Comparison of ENCODE assay signal across 8 cellular contexts in the genomic region with DNA sequence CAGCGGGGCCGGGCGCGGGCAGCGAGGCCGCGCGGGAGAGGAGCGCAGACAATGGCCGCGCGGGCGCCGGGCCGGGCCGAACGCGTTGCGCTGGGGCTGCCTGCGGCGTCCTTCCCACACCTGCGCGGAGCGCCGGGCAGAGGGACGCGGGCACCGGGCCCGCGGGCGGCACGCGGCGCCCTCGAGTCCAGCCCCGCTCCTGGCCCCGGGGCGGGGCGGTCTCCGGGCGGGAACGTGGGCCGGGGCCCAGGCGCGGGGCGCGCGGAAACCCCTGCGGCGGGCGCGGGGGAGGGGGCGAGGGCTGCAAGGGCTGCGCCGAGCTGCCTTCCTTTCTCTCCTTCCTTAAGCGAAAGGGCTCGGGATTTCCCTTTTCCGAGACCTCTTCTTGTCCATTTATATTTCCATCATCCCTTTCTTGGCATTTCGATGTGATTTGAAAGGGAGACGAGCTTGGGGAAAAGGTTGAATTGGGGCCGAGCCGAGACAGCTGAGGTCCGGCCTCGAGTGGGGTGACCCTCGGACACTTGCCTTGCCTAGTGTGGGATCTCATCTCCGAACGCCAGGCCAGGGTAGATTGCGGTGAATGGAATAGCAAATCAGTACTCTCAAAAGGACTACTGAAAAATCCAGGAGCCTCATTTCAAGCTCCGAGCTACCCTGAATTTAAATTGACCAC. TPM values are rescaled to one million over a fixed set of nuclear protein-coding genes. Genes with fewer than 3 reads are reported as not detected.
DNase-seq lines count a peak whose midpoint lies in the region; ATAC-seq, FAIRE-seq and TF ChIP-seq lines count a peak whose summit lies in the region.

No MANE protein-coding gene starts in this region.

- H3K36me3 Mint-ChIP-seq in T-helper 1 cell treated with Interleukin-12 subunit alpha and Interleukin-12 subunit beta and Interleukin-4 antibody, amounts not matched to agents 30 μg/mL and 1 μg/mL, for 36 hours (ENCODE audit: low read depth), result peaks cover 2% of the 10 kb centered on the region
- H3K36me3 Mint-ChIP-seq in activated T-cell treated with anti-CD3 and anti-CD28 coated beads, Interleukin-2, amount 50 U/mL, for 4 hours (ENCODE audit: insufficient read depth), result no peaks in the 10 kb centered on the region
- H3K36me3 Mint-ChIP-seq in progenitor cell of endocrine pancreas (ENCODE audit: insufficient read depth), result peaks cover 4% of the 10 kb centered on the region

- no peak for TF ChIP-seq POLR2A in H54 (IDR thresholded peaks at IDR 0.05; ENCODE audit: low read depth, low read length)

- H3K9me3 Mint-ChIP-seq in T-helper 1 cell treated with Interleukin-12 subunit alpha and Interleukin-12 subunit beta and Interleukin-4 antibody, amounts not matched to agents 30 μg/mL and 1 μg/mL, for 36 hours, result no peaks in the 10 kb centered on the region
- no peaks in the 10 kb centered on the region for H3K9me3 Mint-ChIP-seq in activated T-cell treated with anti-CD3 and anti-CD28 coated beads, Interleukin-2, amount 50 U/mL, for 4 hours
- H3K9me3 Mint-ChIP-seq in progenitor cell of endocrine pancreas (ENCODE audit: low read depth), result no peaks in the 10 kb centered on the region

- peaks cover 18% of the 10 kb centered on the region for H3K4me1 Mint-ChIP-seq in T-helper 1 cell treated with Interleukin-12 subunit alpha and Interleukin-12 subunit beta and Interleukin-4 antibody, amounts not matched to agents 30 μg/mL and 1 μg/mL, for 36 hours (ENCODE audit: low read depth)
- H3K4me1 Mint-ChIP-seq in activated T-cell treated with anti-CD3 and anti-CD28 coated beads, Interleukin-2, amount 50 U/mL, for 4 hours (ENCODE audit: low read depth), result peaks cover 11% of the 10 kb centered on the region
- H3K4me1 Mint-ChIP-seq in progenitor cell of endocrine pancreas (ENCODE audit: low read depth), result peaks cover 26% of the 10 kb centered on the region

- H3K4me3 Mint-ChIP-seq in T-helper 1 cell treated with Interleukin-12 subunit alpha and Interleukin-12 subunit beta and Interleukin-4 antibody, amounts not matched to agents 30 μg/mL and 1 μg/mL, for 36 hours, result peak overlapping the region; percentile 77
- H3K4me3 Mint-ChIP-seq in activated T-cell treated with anti-CD3 and anti-CD28 coated beads, Interleukin-2, amount 50 U/mL, for 4 hours, result peak overlapping the region; percentile 74
- peak overlapping the region; percentile 85 for H3K4me3 Mint-ChIP-seq in progenitor cell of endocrine pancreas (ENCODE audit: low read depth)

- no peak for DNase-seq in T-helper 1 cell
- DNase-seq in H54 (ENCODE audit: insufficient read length, low spot score), result peak; percentile 46
- DNase-seq in LNCaP clone FGC (ENCODE audit: low read depth), result no peak
- no peak for DNase-seq in activated T-cell treated with anti-CD3 and anti-CD28 coated beads, Interleukin-2, amount 50 U/mL, for 4 hours
- no peak for DNase-seq in Right ventricle myocardium superior
- peak; percentile 24 for DNase-seq in progenitor cell of endocrine pancreas (ENCODE audit: low spot score, unreplicated experiment)
- DNase-seq in NOMO-1 treated with DMSO at 0.1 percent for 48 hours (lab: John Stamatoyannopoulos, UW; ENCODE audit: unreplicated experiment), result no peak

- peak; percentile 64 to 65 for ATAC-seq in activated T-cell treated with anti-CD3 and anti-CD28 coated beads, Interleukin-2, amount 50 U/mL, for 4 hours
- peak; percentile 48 for ATAC-seq in Right ventricle myocardium superior (ENCODE audit: poor library complexity)

- no peak overlapping the region for H3K27ac Mint-ChIP-seq in T-helper 1 cell treated with Interleukin-12 subunit alpha and Interleukin-12 subunit beta and Interleukin-4 antibody, amounts not matched to agents 30 μg/mL and 1 μg/mL, for 36 hours
- peak overlapping the region; percentile 90 for H3K27ac Mint-ChIP-seq in progenitor cell of endocrine pancreas

- H3K4me3 ChIP-seq in LNCaP clone FGC (ENCODE audit: low read depth, low read length), result peak overlapping the region; percentile 63

- TF ChIP-seq CTCF in LNCaP clone FGC (IDR thresholded peaks at IDR 0.05; ENCODE audit: control insufficient read depth, extremely low read depth, insufficient read depth), result no peak
- no peak for TF ChIP-seq CTCF in progenitor cell of endocrine pancreas (IDR thresholded peaks at IDR 0.05; ENCODE audit: unreplicated experiment)

- intact Hi-C loops in Right ventricle myocardium superior (cut with DNase I), result no loop called here

- peaks cover 42% of the 10 kb centered on the region for H3K27me3 Mint-ChIP-seq in T-helper 1 cell treated with Interleukin-12 subunit alpha and Interleukin-12 subunit beta and Interleukin-4 antibody, amounts not matched to agents 30 μg/mL and 1 μg/mL, for 36 hours (ENCODE audit: low read depth)
- H3K27me3 Mint-ChIP-seq in activated T-cell treated with anti-CD3 and anti-CD28 coated beads, Interleukin-2, amount 50 U/mL, for 4 hours (ENCODE audit: low read depth), result peaks cover 36% of the 10 kb centered on the region
- peaks cover 8% of the 10 kb centered on the region for H3K27me3 Mint-ChIP-seq in progenitor cell of endocrine pancreas

- no peak for FAIRE-seq in H54 (lab: Jason Lieb, UNC)

RNA-seq across cellular contexts. Expression of a gene that starts 0.7 kb away (rescaled TPM):
- 1 to 10 TPM; 3.7 to 4.5 (median 4.3) TPM for total RNA-seq in activated T-cell treated with anti-CD3 and anti-CD28 coated beads, Interleukin-2, amount 50 U/mL, for 4 hours
- 23.0 TPM for total RNA-seq in Right ventricle myocardium superior
- total RNA-seq in progenitor cell of endocrine pancreas, result 50.1 and 56.9 TPM in 2 replicates

RNA-seq across cellular contexts. Expression of a gene that starts 40.0 kb away (rescaled TPM):
- total RNA-seq in activated T-cell treated with anti-CD3 and anti-CD28 coated beads, Interleukin-2, amount 50 U/mL, for 4 hours, result 1 to 10 TPM; 2.7 to 4.6 (median 3.5) TPM
- total RNA-seq in Right ventricle myocardium superior, result 3.3 TPM
- total RNA-seq in progenitor cell of endocrine pancreas, result 13.5 and 17.3 TPM in 2 replicates

RNA-seq across cellular contexts. Expression of a gene that starts 40.1 kb away (rescaled TPM):
- total RNA-seq in activated T-cell treated with anti-CD3 and anti-CD28 coated beads, Interleukin-2, amount 50 U/mL, for 4 hours, result under 1 TPM in 2 of 3 donors, not detected in 1; 0.08 to 0.43 TPM
- not detected for total RNA-seq in Right ventricle myocardium superior
- total RNA-seq in progenitor cell of endocrine pancreas, result 1.2 and 1.6 TPM in 2 replicates

Comparison
In these comparisons a context has a peak if more than half of its experiments do, and no peak if none do; other contexts are left out.
1. DNase-seq: peak in H54 (single experiment) and progenitor cell of endocrine pancreas (single experiment); none in T-helper 1 cell (0 of 5), LNCaP clone FGC (single experiment), activated T-cell treated with anti-CD3 and anti-CD28 coated beads, Interleukin-2, amount 50 U/mL, for 4 hours (single experiment), Right ventricle myocardium superior (single experiment) and NOMO-1 treated with DMSO at 0.1 percent for 48 hours (single experiment).
2. Peak in every context shown above with its lines, with median percentiles within 50 percentile points of each other: H3K4me3 Mint-ChIP-seq.